In the genomic region with DNA sequence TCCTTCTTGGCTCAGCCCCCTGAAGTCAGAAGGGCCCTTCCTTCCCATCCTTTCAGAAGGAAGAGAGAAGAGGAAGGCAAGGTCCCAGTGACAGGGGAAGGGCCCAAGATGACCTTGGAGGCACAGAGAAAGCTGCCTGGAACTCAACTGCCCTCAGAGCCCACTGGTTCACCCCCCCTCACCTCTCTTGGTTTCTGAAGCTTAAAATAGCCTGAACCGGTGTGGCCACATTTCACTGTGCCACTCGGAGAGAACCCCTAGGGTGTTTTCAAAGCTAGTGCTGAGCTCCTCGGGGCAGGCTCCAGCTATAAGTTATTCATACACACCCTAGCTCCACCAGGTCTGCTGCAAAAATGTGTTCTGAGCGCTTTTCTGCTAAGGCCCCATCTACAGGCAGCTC, we compare ENCODE assay signal across 8 cellular contexts.
DNase-seq lines count a peak whose midpoint lies in the region; ATAC-seq and TF ChIP-seq lines count a peak whose summit lies in the region.

No MANE protein-coding gene starts in this region.

- ATAC-seq in GM18508 (IDR thresholded peaks at IDR 0.05; ENCODE audit: insufficient read depth, unreplicated experiment), result peak; percentile 57
- peak; percentile 84 for ATAC-seq in GM21526 (IDR thresholded peaks at IDR 0.05; ENCODE audit: low FRiP score, unreplicated experiment)
- peak; percentile 84 for ATAC-seq in HG03439 (IDR thresholded peaks at IDR 0.05; ENCODE audit: unreplicated experiment)

- DNase-seq in islet precursor cell, result peak; percentile 83
- DNase-seq in GM13976 (ENCODE audit: low spot score), result no peak
- DNase-seq in MG63, result no peak
- no peak for DNase-seq in hepatic stellate cell (ENCODE audit: low spot score)
- DNase-seq in ovary, result no peak

- intact Hi-C loops in ovary (cut with DNase I), result no loop called here

- in situ Hi-C loops in GM13976 (cut with MboI; ENCODE audit: low sequenced_read_pairs, unreplicated experiment), result no loop called here

- no peaks in the 10 kb centered on the region for H3K4me1 ChIP-seq in ovary (ENCODE audit: insufficient read depth)

- WGBS in ovary, 3 donors, result 69 to 78% (median 69%) methylated on average over 4 of the region's 4 CpGs

- H3K9me3 ChIP-seq in MG63 (no peaks in the 10 kb centered on the region), ovary (peaks cover 0 to 7% of the 10 kb centered on the region in 2 donors)

- H3K36me3 ChIP-seq in MG63 (no peaks in the 10 kb centered on the region), ovary (no peaks in the 10 kb centered on the region)

- no peak for TF ChIP-seq POLR2A in ovary (IDR thresholded peaks at IDR 0.05)

- TF ChIP-seq CTCF in GM13976 (IDR thresholded peaks at IDR 0.05; ENCODE audit: borderline replicate concordance, control extremely low read depth, extremely low read depth, insufficient read depth, missing control alignments), result no peak
- TF ChIP-seq CTCF in ovary (IDR thresholded peaks at IDR 0.05), result no peak

- H3K27me3 ChIP-seq in MG63, result no peaks in the 10 kb centered on the region
- H3K27me3 ChIP-seq in ovary, result no peaks in the 10 kb centered on the region

- H3K4me3 ChIP-seq in MG63 (no peak overlapping the region), ovary (no peak overlapping the region)

- H3K27ac ChIP-seq in ovary, result no peak overlapping the region

- no peak for TF ChIP-seq EP300 in ovary (IDR thresholded peaks at IDR 0.05)
